15 cellular contexts compared by ENCODE assay signal in the genomic region with DNA sequence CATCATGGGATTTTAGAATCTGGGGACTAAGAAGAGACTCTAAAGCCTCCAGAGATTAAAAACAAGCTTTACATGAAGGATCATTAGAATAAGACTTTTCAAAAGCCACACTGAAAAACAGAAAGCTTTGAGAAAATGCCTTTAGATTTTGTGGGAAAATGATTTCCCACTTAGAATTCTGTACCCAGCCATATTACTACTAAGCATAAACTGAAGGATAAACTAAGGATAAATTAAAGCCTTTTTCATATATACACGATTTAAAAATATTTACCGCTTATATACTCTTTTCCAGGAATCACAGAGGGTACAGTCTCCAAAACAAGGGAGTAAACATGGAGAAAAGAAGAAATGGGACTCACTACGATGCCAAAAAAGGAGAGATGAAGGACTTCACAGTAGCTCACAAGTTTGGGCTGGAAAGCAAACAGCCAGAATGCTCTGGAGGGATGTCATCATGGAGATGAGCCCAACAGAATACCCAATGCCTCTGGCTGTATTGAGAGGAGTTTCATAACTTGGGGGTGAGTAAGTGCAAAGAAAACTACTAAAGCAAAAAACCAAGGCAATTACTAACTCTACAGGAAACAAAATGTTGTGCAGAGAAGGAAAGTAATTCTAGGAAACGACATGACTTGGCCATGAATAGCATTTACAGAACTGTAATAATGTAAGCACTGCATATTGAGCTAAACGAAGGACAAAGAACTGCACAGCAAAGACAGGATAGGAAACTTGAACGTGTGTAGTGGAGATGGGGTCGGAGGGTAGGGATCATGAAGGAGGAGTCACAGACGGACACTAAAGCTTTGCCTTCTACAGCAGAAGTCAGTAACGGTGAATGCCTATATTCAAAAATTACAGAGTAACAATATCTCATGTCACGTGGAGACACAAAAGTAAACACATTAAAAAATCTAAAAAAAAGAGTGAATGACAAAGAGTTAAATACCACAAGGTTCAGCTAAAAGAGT.
A peak's percentile ranks its signal among the peaks of the same experiment; 100 is the strongest.
DNase-seq lines count a peak whose midpoint lies in the region; ATAC-seq and TF ChIP-seq lines count a peak whose summit lies in the region.
"Had no signal": no experiment of that assay in that cellular context is flagged by ENCODE, and none has a peak within 500 bp of the region (broad histone marks: within the 10 kb centered on the region; RNA-seq: fewer than 3 reads in every experiment).

No MANE protein-coding gene starts in this region.

- peaks cover 0 to 5% (median 0%) of the 10 kb centered on the region in 4 donors for H3K9me3 ChIP-seq in stomach
- H3K9me3 ChIP-seq: thoracic aorta had no signal

- intact Hi-C loops in stomach (cut with DNase I; ENCODE audit: low total_unique reads), result no loop called here

- CTCF ChIA-PET in RWPE1 (lab: Yijun Ruan, JAX), result interaction anchor here (0.6 to 0.7 kb wide), 2 partner anchors 54 to 1401 kb away, joined by 5 to 8 read pairs; no protein-coding TSS in a partner anchor

- no peak overlapping the region for H3K4me3 Mint-ChIP-seq in stimulated activated naive CD8-positive, alpha-beta T cell treated with anti-CD3 and anti-CD28 coated beads, Interleukin-15, amount 100 ng/mL, for 72 hours

- TF ChIP-seq CTCF in RWPE1 (conservative IDR thresholded peaks at IDR 0.05; ENCODE audit: low read depth) (no peak), stomach (IDR thresholded peaks at IDR 0.05) (no peak)

- H3K36me3 ChIP-seq in stomach, result peaks cover 26 to 45% (median 44%) of the 10 kb centered on the region in 4 donors

- H3K27me3 ChIP-seq in stomach, result no peaks in the 10 kb centered on the region

- ATAC-seq in stimulated activated naive CD8-positive, alpha-beta T cell treated with anti-CD3 and anti-CD28 coated beads, Interleukin-15, Interleukin-2, amounts not matched to agents 100 U/mL and 50 U/mL, for 24 hours, result peak; percentile 14
- ATAC-seq in stimulated activated naive CD8-positive, alpha-beta T cell treated with anti-CD3 and anti-CD28 coated beads, Interleukin-15, amount 100 ng/mL, for 72 hours, result no peak
- ATAC-seq in GM18519 (IDR thresholded peaks at IDR 0.05; ENCODE audit: low FRiP score, unreplicated experiment), result no peak

- no peak for DNase-seq in stimulated activated naive CD8-positive, alpha-beta T cell treated with anti-CD3 and anti-CD28 coated beads, Interleukin-15, Interleukin-2, amounts not matched to agents 100 U/mL and 50 U/mL, for 24 hours
- no peak for DNase-seq in stimulated activated naive CD8-positive, alpha-beta T cell treated with anti-CD3 and anti-CD28 coated beads, Interleukin-15, amount 100 ng/mL, for 72 hours
- DNase-seq in RWPE1 (ENCODE audit: low spot score) (peak; percentile 60), fibroblast of gingiva (ENCODE audit: low read depth) (peak; percentile 69), NCI-H446 (lab: John Stamatoyannopoulos, UW) (no peak), stomach (no peak), DMS 273 treated with DMSO at 0.1 percent for 48 hours (lab: John Stamatoyannopoulos, UW) (no peak)
- DNase-seq: activated CD4-positive, alpha-beta T cell treated with anti-CD3 and anti-CD28 coated beads for 48 hours; aorta; DMS153; NCI-H1436; NCI-H69; posterior cingulate gyrus had no signal

- TF ChIP-seq EP300 in stomach (IDR thresholded peaks at IDR 0.05), result no peak

- 83 to 89% (median 88%) methylated on average over 10 of the region's 10 CpGs for WGBS in stomach, 5 donors

- H3K27me3 Mint-ChIP-seq in stimulated activated naive CD8-positive, alpha-beta T cell treated with anti-CD3 and anti-CD28 coated beads, Interleukin-15, amount 100 ng/mL, for 72 hours, result no peaks in the 10 kb centered on the region

- peaks cover 0 to 24% (median 8%) of the 10 kb centered on the region in 4 donors for H3K4me1 ChIP-seq in stomach

- no peak overlapping the region for H3K4me3 ChIP-seq in stomach
- H3K4me3 ChIP-seq: thoracic aorta had no signal

- H3K27ac ChIP-seq in RWPE1 (no peak overlapping the region), stomach (no peak overlapping the region)
- H3K27ac ChIP-seq: thoracic aorta had no signal

- no peaks in the 10 kb centered on the region for H3K9me3 Mint-ChIP-seq in stimulated activated naive CD8-positive, alpha-beta T cell treated with anti-CD3 and anti-CD28 coated beads, Interleukin-15, amount 100 ng/mL, for 72 hours

- no peak overlapping the region for H3K27ac Mint-ChIP-seq in stimulated activated naive CD8-positive, alpha-beta T cell treated with anti-CD3 and anti-CD28 coated beads, Interleukin-15, amount 100 ng/mL, for 72 hours

- POLR2A ChIA-PET in RWPE1 (lab: Yijun Ruan, JAX; ENCODE audit: low non-redundant PET), result no interaction called here

- H3K4me1 Mint-ChIP-seq in stimulated activated naive CD8-positive, alpha-beta T cell treated with anti-CD3 and anti-CD28 coated beads, Interleukin-15, amount 100 ng/mL, for 72 hours, result peaks cover 9% of the 10 kb centered on the region

- no peak for TF ChIP-seq POLR2A in stomach (IDR thresholded peaks at IDR 0.05)

Comparison
In these comparisons a context has a peak if more than half of its experiments do, and no peak if none do; other contexts are left out.
1. DNase-seq: peak in RWPE1 (single experiment) and fibroblast of gingiva (single experiment); none in stimulated activated naive CD8-positive, alpha-beta T cell treated with anti-CD3 and anti-CD28 coated beads, Interleukin-15, Interleukin-2, amounts not matched to agents 100 U/mL and 50 U/mL, for 24 hours (single experiment), stimulated activated naive CD8-positive, alpha-beta T cell treated with anti-CD3 and anti-CD28 coated beads, Interleukin-15, amount 100 ng/mL, for 72 hours (0 of 2), NCI-H446 (0 of 2), stomach (single experiment) and DMS 273 treated with DMSO at 0.1 percent for 48 hours (single experiment).